21 cellular contexts compared by ENCODE assay signal in the genomic region with DNA sequence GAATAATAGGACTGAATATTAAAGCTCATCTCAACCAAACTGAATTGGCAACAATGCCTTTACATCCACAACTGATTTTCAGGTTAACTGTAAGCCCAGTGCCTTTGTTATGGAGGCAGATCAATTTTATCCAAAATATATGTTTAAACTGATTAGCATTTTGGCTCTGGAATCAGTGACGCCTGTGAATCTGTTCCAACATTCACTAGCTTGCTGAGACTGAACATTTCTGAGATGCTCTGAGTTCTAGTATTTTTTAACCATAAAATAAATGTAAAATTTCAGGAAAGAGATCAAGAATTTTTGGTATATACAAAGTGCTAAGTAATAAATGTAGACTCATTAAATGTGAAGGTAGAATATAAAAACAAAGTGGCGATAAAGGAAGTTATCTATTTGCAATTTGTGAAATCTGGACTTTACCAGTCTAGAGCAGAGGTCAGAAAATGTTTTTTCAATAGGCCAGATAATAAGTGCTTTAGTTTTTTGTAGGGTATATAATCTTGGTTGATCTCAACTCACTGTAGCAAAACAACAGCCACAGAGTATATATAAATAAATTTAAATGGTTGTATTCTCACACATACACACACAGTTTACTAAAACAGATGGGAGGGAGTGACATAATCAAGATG.
A peak's percentile ranks its signal among the peaks of the same experiment; 100 is the strongest.
DNase-seq lines count a peak whose midpoint lies in the region; ATAC-seq, FAIRE-seq and TF ChIP-seq lines count a peak whose summit lies in the region.
"Had no signal": no experiment of that assay in that cellular context is flagged by ENCODE, and none has a peak within 500 bp of the region (broad histone marks: within the 10 kb centered on the region; RNA-seq: fewer than 3 reads in every experiment).

No MANE protein-coding gene starts in this region.

- peaks cover 0 to 7% (median 2%) of the 10 kb centered on the region in 4 donors for H3K4me1 ChIP-seq in liver (ENCODE audit: control insufficient read depth in 4 of 4, insufficient read depth in 4 of 4, low read length in 3 of 4)
- no peaks in the 10 kb centered on the region for H3K4me1 ChIP-seq in HepG2 (ENCODE audit: insufficient read depth, low read length)
- H3K4me1 ChIP-seq: BLaER1 treated with 17β-estradiol and CSF1 and Interleukin-3, amounts not matched to agents 10 nM and 100 nM; Caco-2 had no signal

- intact Hi-C loops in HepG2 (cut with micrococcal nuclease; ENCODE audit: unreplicated experiment), result no loop called here

- ATAC-seq in HepG2 (no peak), left lobe of liver (peak; percentile 86), HG02623 (IDR thresholded peaks at IDR 0.05; ENCODE audit: unreplicated experiment) (no peak)
- ATAC-seq: CD8-positive, alpha-beta T cell had no signal

- peak overlapping the region; percentile 5 to 39 (median 39) for H3K4me3 ChIP-seq in liver (ENCODE audit: low read depth in 1 of 3, low read length in 3 of 3)
- no peak overlapping the region for H3K4me3 ChIP-seq in HepG2 (replicated peaks in 1 of 3; ENCODE audit: insufficient read depth in 1 of 3, low read depth in 2 of 3, low read length in 3 of 3)
- H3K4me3 ChIP-seq: BLaER1 treated with 17β-estradiol and CSF1 and Interleukin-3, amounts not matched to agents 10 nM and 100 nM had no signal

- no peak for TF ChIP-seq POLR2A in HepG2 (IDR thresholded peaks at IDR 0.05; ENCODE audit: insufficient read depth in 1 of 2, low read depth in 2 of 2, low read length in 2 of 2)
- TF ChIP-seq POLR2A in H54 (IDR thresholded peaks at IDR 0.05; ENCODE audit: low read depth, low read length), result no peak

- no peak overlapping the region for H2AFZ ChIP-seq in HepG2 (ENCODE audit: low read length)

- TF ChIP-seq CTCF in liver (IDR thresholded peaks at IDR 0.05; ENCODE audit: low read depth, low read length, missing input control) (no peak), HepG2 (CRISPR knock-in tag; IDR thresholded peaks at IDR 0.05) (no peak)

- no peak for FAIRE-seq in HepG2 (lab: Jason Lieb, UNC)
- FAIRE-seq in H54 (lab: Jason Lieb, UNC), result peak; percentile 73
- no peak for FAIRE-seq in HTR-8/SVneo (lab: Jason Lieb, UNC)
- FAIRE-seq: D721Med, G401.6, GM12891, GM19239 had no signal

- H3K4me2 ChIP-seq in HepG2 (ENCODE audit: low read depth, low read length), result no peak overlapping the region
- H3K4me2 ChIP-seq: BLaER1 treated with 17β-estradiol and CSF1 and Interleukin-3, amounts not matched to agents 10 nM and 100 nM had no signal

- H3K36me3 ChIP-seq in liver (ENCODE audit: control insufficient read depth in 4 of 4, insufficient read depth in 3 of 4, low read depth in 1 of 4, low read length in 3 of 4), result no peaks in the 10 kb centered on the region
- no peaks in the 10 kb centered on the region for H3K36me3 ChIP-seq in HepG2 (replicated peaks in 1 of 2; ENCODE audit: control insufficient read depth in 1 of 2, insufficient read depth in 2 of 2, low read length in 2 of 2)
- H3K36me3 ChIP-seq: BLaER1 treated with 17β-estradiol and CSF1 and Interleukin-3, amounts not matched to agents 10 nM and 100 nM had no signal

- H3K9me3 ChIP-seq in liver (ENCODE audit: control insufficient read depth in 4 of 4, low read length in 3 of 4) (no peaks in the 10 kb centered on the region), HepG2 (ENCODE audit: low read length) (no peaks in the 10 kb centered on the region)
- H3K9me3 ChIP-seq: BLaER1 treated with 17β-estradiol and CSF1 and Interleukin-3, amounts not matched to agents 10 nM and 100 nM; Caco-2 had no signal

- CTCF ChIA-PET in HepG2 (lab: Yijun Ruan, JAX; ENCODE audit: low intra/inter-chr PET ratio, low total read pairs), result no interaction called here

- TF ChIP-seq EP300 in HepG2 (IDR thresholded peaks at IDR 0.05; ENCODE audit: low read depth in 2 of 2, low read length in 2 of 2), result no peak
- no peak for TF ChIP-seq EP300 in HepG2 (CRISPR knock-in tag; IDR thresholded peaks at IDR 0.05; ENCODE audit: borderline replicate concordance)

- H4K20me1 ChIP-seq in HepG2 (ENCODE audit: insufficient read depth, low read length), result no peaks in the 10 kb centered on the region
- H4K20me1 ChIP-seq: BLaER1 treated with 17β-estradiol and CSF1 and Interleukin-3, amounts not matched to agents 10 nM and 100 nM had no signal

- H3K27ac ChIP-seq in liver (ENCODE audit: low read depth in 1 of 2, low read length in 2 of 2) (peak overlapping the region; percentile 43 to 46), HepG2 (ENCODE audit: extremely low read length, insufficient read depth, low read length) (no peak overlapping the region)
- H3K27ac ChIP-seq: 22Rv1; BLaER1 treated with 17β-estradiol and CSF1 and Interleukin-3, amounts not matched to agents 10 nM and 100 nM; C4-2B had no signal

- H3K9ac ChIP-seq in liver (ENCODE audit: low read depth in 1 of 2, low read length in 2 of 2) (no peak overlapping the region), HepG2 (ENCODE audit: insufficient read depth, low read depth, low read length) (no peak overlapping the region)
- H3K9ac ChIP-seq: BLaER1 treated with 17β-estradiol and CSF1 and Interleukin-3, amounts not matched to agents 10 nM and 100 nM had no signal

- no peaks in the 10 kb centered on the region for H3K79me2 ChIP-seq in HepG2 (ENCODE audit: insufficient read depth, low read length)

- TF ChIP-seq RAD21 in liver (IDR thresholded peaks at IDR 0.05) (no peak), HepG2 (CRISPR knock-in tag; IDR thresholded peaks at IDR 0.05) (no peak)

- POLR2A ChIA-PET in HepG2 (lab: Yijun Ruan, JAX), result no interaction called here

- in situ Hi-C loops in HepG2 (cut with HindIII; ENCODE audit: extremely low pct_ligation_motif_present, low pct_unique_long_range_greater_than_20kb), result no loop called here

- 32% methylated on average over 2 of the region's 2 CpGs for WGBS in liver
- 0% methylated on average over 2 of the region's 2 CpGs for WGBS in HepG2 (ENCODE audit: low lambda C conversion rate)

- DNase-seq in HepG2 (ENCODE audit: low spot score) (no peak), H54 (ENCODE audit: insufficient read length, low spot score) (no peak), left lobe of liver (ENCODE audit: low spot score) (no peak), NCI-H774 (lab: John Stamatoyannopoulos, UW) (no peak), HTR-8/SVneo (ENCODE audit: insufficient read length, low spot score) (no peak)
- DNase-seq: ACHN; Caco-2; Calu3; CD4-positive, alpha-beta T cell; CD8-positive, alpha-beta T cell; DMS79 treated with DMSO at 0.1 percent for 48 hours; GF-D8 had no signal

- BruUV-seq in HepG2 (replicated peaks; lab: Mats Ljungman, UMichigan), result no TSS peak

- H3K27me3 ChIP-seq in liver (ENCODE audit: control insufficient read depth in 4 of 4, insufficient read depth in 4 of 4, low read length in 3 of 4) (no peaks in the 10 kb centered on the region), HepG2 (ENCODE audit: control insufficient read depth in 1 of 2, insufficient read depth in 2 of 2, low read length in 2 of 2) (no peaks in the 10 kb centered on the region)
- H3K27me3 ChIP-seq: BLaER1 treated with 17β-estradiol and CSF1 and Interleukin-3, amounts not matched to agents 10 nM and 100 nM had no signal

TF ChIP-seq in liver, 16 proteins besides CTCF, POLR2A, EP300 and RAD21 (continues in another document):
- TF ChIP-seq, protein P1, sequence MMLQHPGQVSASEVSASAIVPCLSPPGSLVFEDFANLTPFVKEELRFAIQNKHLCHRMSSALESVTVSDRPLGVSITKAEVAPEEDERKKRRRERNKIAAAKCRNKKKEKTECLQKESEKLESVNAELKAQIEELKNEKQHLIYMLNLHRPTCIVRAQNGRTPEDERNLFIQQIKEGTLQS (IDR thresholded peaks at IDR 0.05), result no peak
- TF ChIP-seq FOXA1 (IDR thresholded peaks at IDR 0.05), result no peak
- TF ChIP-seq SP1 (IDR thresholded peaks at IDR 0.05), result peak; percentile 77
- TF ChIP-seq HNF4A (conservative IDR thresholded peaks at IDR 0.05), result peak; percentile 90 to 98
- TF ChIP-seq, protein P2, sequence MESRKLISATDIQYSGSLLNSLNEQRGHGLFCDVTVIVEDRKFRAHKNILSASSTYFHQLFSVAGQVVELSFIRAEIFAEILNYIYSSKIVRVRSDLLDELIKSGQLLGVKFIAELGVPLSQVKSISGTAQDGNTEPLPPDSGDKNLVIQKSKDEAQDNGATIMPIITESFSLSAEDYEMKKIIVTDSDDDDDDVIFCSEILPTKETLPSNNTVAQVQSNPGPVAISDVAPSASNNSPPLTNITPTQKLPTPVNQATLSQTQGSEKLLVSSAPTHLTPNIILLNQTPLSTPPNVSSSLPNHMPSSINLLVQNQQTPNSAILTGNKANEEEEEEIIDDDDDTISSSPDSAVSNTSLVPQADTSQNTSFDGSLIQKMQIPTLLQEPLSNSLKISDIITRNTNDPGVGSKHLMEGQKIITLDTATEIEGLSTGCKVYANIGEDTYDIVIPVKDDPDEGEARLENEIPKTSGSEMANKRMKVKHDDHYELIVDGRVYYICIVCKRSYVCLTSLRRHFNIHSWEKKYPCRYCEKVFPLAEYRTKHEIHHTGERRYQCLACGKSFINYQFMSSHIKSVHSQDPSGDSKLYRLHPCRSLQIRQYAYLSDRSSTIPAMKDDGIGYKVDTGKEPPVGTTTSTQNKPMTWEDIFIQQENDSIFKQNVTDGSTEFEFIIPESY (IDR thresholded peaks at IDR 0.05), result no peak
- peak in 1 of 2 donors; percentile 50 for TF ChIP-seq RXRA (IDR thresholded peaks at IDR 0.05)
- peak; percentile 28 for TF ChIP-seq YY1 (IDR thresholded peaks at IDR 0.05)

TF ChIP-seq in HepG2, 621 proteins besides CTCF, POLR2A, EP300 and RAD21 (continues in another document):
- TF ChIP-seq NPAS2 (CRISPR knock-in tag; IDR thresholded peaks at IDR 0.05; ENCODE audit: borderline replicate concordance) (no peak), ZNF382 (CRISPR knock-in tag; IDR thresholded peaks at IDR 0.05; ENCODE audit: borderline replicate concordance) (no peak)

Comparison
In these comparisons a context has a peak if more than half of its experiments do, and no peak if none do; other contexts are left out.
1. H3K4me3 ChIP-seq: peak in liver (3 of 3); none in HepG2 (0 of 3).